ENCODE assay signal across 9 cellular contexts in genomic region chr14:20632448-20632830, GRCh38. TPM values are rescaled to one million over a fixed set of nuclear protein-coding genes. Genes with fewer than 3 reads are reported as not detected.
DNase-seq lines count a peak whose midpoint lies in the region; ATAC-seq, FAIRE-seq and TF ChIP-seq lines count a peak whose summit lies in the region.
"Had no signal": no experiment of that assay in that cellular context is flagged by ENCODE, and none has a peak within 500 bp of the region (broad histone marks: within the 10 kb centered on the region; RNA-seq: fewer than 3 reads in every experiment).

No MANE protein-coding gene starts in this region.

- DNase-seq in activated naive CD4-positive, alpha-beta T cell treated with Interleukin-2 at 50 U/mL for 16 hours = peak; percentile 28
- DNase-seq in activated naive CD4-positive, alpha-beta T cell (lab: John Stamatoyannopoulos, UW) = no peak
- no peak for DNase-seq in GM12878 (ENCODE audit: low read depth, low spot score)
- DNase-seq in naive B cell = no peak
- no peak for DNase-seq in central memory CD4-positive, alpha-beta T cell
- DNase-seq in ureter (ENCODE audit: low spot score) = no peak

- no TSS peak for BruUV-seq in GM12878 (replicated peaks; lab: Mats Ljungman, UMichigan)

- POLR2A ChIA-PET in GM12878 (lab: Charles Lee) = interaction anchor here (1.2 to 2.1 kb wide), 4 partner anchors 10 to 51 kb away, joined by 3 to 8 read pairs (median 4); no protein-coding TSS in a partner anchor

- TF ChIP-seq RAD21 in GM12878 (IDR thresholded peaks at IDR 0.05; ENCODE audit: insufficient read depth, low read depth, low read length) = no peak

- H3K79me2 ChIP-seq in GM12878 (ENCODE audit: control insufficient read depth, insufficient read depth, low read length) = no peaks in the 10 kb centered on the region

- H3K4me2 ChIP-seq in GM12878 (ENCODE audit: control insufficient read depth, insufficient read depth) = peak overlapping the region; percentile 99

- under 1% methylated on average over 19 of the region's 19 CpGs for WGBS in GM12878 (ENCODE audit: insufficient coverage, insufficient replicate concordance, low lambda C conversion rate, missing lambda C conversion rate)

- TF ChIP-seq POLR2A in GM12878 (IDR thresholded peaks at IDR 0.05; ENCODE audit: low read depth, low read length) = no peak

- peak overlapping the region; percentile 50 to 92 (median 84) for H3K4me3 Mint-ChIP-seq in naive B cell

- H3K9ac ChIP-seq in GM12878 (ENCODE audit: control insufficient read depth, insufficient read depth, low read length) = peak overlapping the region; percentile 51

- no peaks in the 10 kb centered on the region for H3K36me3 ChIP-seq in GM12878 (ENCODE audit: control insufficient read depth in 2 of 2, insufficient read depth in 2 of 2, low read length in 1 of 2)

- peaks cover 7% of the 10 kb centered on the region; the same call in 1 of the 2 replicates for H3K4me1 ChIP-seq in GM12878 (ENCODE audit: control insufficient read depth, insufficient read depth, low read length)

- peak overlapping the region in 4 of 6 donors; percentile 90 to 97 (median 96) for H3K27ac Mint-ChIP-seq in naive B cell

- peaks cover 37 to 56% (median 43%) of the 10 kb centered on the region in 3 donors for H3K4me1 Mint-ChIP-seq in naive B cell

- peak overlapping the region; percentile 88; the same call in 1 of the 2 replicates for H3K4me3 ChIP-seq in GM12878

- no peak overlapping the region for H3K27ac ChIP-seq in GM12878 (ENCODE audit: control insufficient read depth, insufficient read depth)

- H4K20me1 ChIP-seq in GM12878 (ENCODE audit: control insufficient read depth, insufficient read depth) = no peaks in the 10 kb centered on the region

- peaks cover 0 to 2% of the 10 kb centered on the region in 2 experiments; a peak in 1 of 4 replicates for H3K27me3 ChIP-seq in GM12878 (replicated peaks in 1 of 2; ENCODE audit: control insufficient read depth in 2 of 2, insufficient read depth in 2 of 2, low read length in 1 of 2)

- no peak for TF ChIP-seq CTCF in GM12878 (IDR thresholded peaks at IDR 0.05 in 2 of 3, conservative IDR thresholded peaks at IDR 0.05 in 1 of 3; ENCODE audit: control insufficient read depth in 2 of 3, extremely low read depth in 1 of 3, insufficient read depth in 1 of 3, low read depth in 3 of 3, low read length in 3 of 3)

- H3K9me3 Mint-ChIP-seq in naive B cell = peaks cover 0 to 15% (median 5%) of the 10 kb centered on the region in 7 donors

- SMC1A ChIA-PET in GM12878 (lab: Charles Lee; ENCODE audit: uncharacterized antibody, unreplicated experiment) = interaction anchor here (0.9 to 5.2 kb wide), 11 partner anchors 10 to 305 kb away, joined by 3 to 49 read pairs (median 9); partner anchors contain the start of gene RNASE4

- intact Hi-C loops in GM12878 (cut with micrococcal nuclease; ENCODE audit: unreplicated experiment) = loop anchor here (2.0 kb wide), 1 partner anchor 30 kb away; no protein-coding TSS in a partner anchor

- RAD21 ChIA-PET in GM12878 (lab: Charles Lee; ENCODE audit: unreplicated experiment) = interaction anchor here (1.0 to 3.1 kb wide), 8 partner anchors 19 to 289 kb away, joined by 3 to 38 read pairs (median 4); partner anchors contain the start of genes PARP2 and RNASE4

- peaks cover 0 to 76% (median 57%) of the 10 kb centered on the region in 3 donors for H3K27me3 Mint-ChIP-seq in naive B cell

- TF ChIP-seq EP300 in GM12878 (IDR thresholded peaks at IDR 0.05; ENCODE audit: borderline replicate concordance in 1 of 2, control insufficient read depth in 1 of 2, low read depth in 2 of 2, low read length in 2 of 2) = no peak

- peak; percentile 25 for ATAC-seq in HG03439 (IDR thresholded peaks at IDR 0.05; ENCODE audit: unreplicated experiment)
- ATAC-seq in GM12878 = peak; percentile 57
- ATAC-seq in naive B cell (ENCODE audit: low read depth in 2 of 2) = peak; percentile 8 to 15
- no peak for ATAC-seq in GM19324 (IDR thresholded peaks at IDR 0.05; ENCODE audit: low FRiP score, unreplicated experiment)

- CTCF ChIA-PET in GM12878 (lab: Yijun Ruan, JAX) = interaction anchor here (1.0 to 3.7 kb wide), 8 partner anchors 16 to 58 kb away, joined by 3 to 19 read pairs (median 8); partner anchors contain the start of gene RNASE4

- in situ Hi-C loops in GM12878 (cut with MboI) = loop anchor here (5.0 kb wide), 1 partner anchor 50 kb away; the partner anchor contains the start of gene RNASE4

- H3K36me3 Mint-ChIP-seq in naive B cell = no peaks in the 10 kb centered on the region

- H3K9me3 ChIP-seq in GM12878 (replicated peaks; ENCODE audit: control insufficient read depth, insufficient read depth, low read length) = no peaks in the 10 kb centered on the region

- FAIRE-seq in GM12878 (lab: Jason Lieb, UNC) = no peak

- peak overlapping the region; percentile 25 for H2AFZ ChIP-seq in GM12878 (ENCODE audit: control insufficient read depth, low read depth, low read length)

RNA-seq across cellular contexts. Expression of gene OR6S1, which starts 9.1 kb away (rescaled TPM):
- total RNA-seq in GM12878 (2013; cell fraction: nucleolus; rRNA removed) = 12.5 and 19.1 TPM in 2 replicates
- 0.62 and 0.76 TPM in 2 replicates for total RNA-seq in GM12878 (2014; rRNA removed)
- total RNA-seq in GM12878 (2014; rRNA removed; fragmentation: Illumina TruSeq; extraction: Trizol) = 0.64 and 0.67 TPM in 2 replicates
- 0.51 and 0.66 TPM in 2 replicates for total RNA-seq in GM12878 (2021)
- polyA plus RNA-seq in GM12878 (2011; ENCODE audit: low read depth) = 0.66 TPM
- polyA plus RNA-seq in GM12878 (2011; rRNA removed) = 0.09 and 0.24 TPM in 2 replicates
- polyA plus RNA-seq in GM12878 (2011; cell fraction: cytosol; rRNA removed) = 0.12 and 0.24 TPM in 2 replicates
- 0.70 and 1.1 TPM in 2 replicates for polyA plus RNA-seq in GM12878 (2011; cell fraction: nucleus; rRNA removed)
- polyA plus RNA-seq in GM12878 (2012) = 0.16 and 0.27 TPM in 2 replicates
- polyA plus RNA-seq in GM12878 (2014; fragmentation: Illumina TruSeq; extraction: Trizol) = 0.22 TPM in 1 of 2 replicates, not detected in the other
- polyA plus RNA-seq in GM12878 (2014; fragmentation: Nextera tagmentation; extraction: Ambion mirVana) = not detected
- 0.35 and 0.42 TPM in 2 replicates for polyA plus RNA-seq in GM12878 (2014; rRNA removed)
- not detected for polyA plus RNA-seq in GM12878 (2016; fragmentation: Nextera tagmentation; extraction: Ambion mirVana)
- polyA minus RNA-seq in GM12878 (2011; rRNA and poly(A)+ RNA removed) = 0.80 TPM in 1 of 2 replicates, not detected in the other
- polyA minus RNA-seq in GM12878 (2011; cell fraction: cytosol; rRNA and poly(A)+ RNA removed) = not detected in 2 replicates
- polyA minus RNA-seq in GM12878 (2011; cell fraction: nucleus; rRNA and poly(A)+ RNA removed) = 0.48 and 0.86 TPM in 2 replicates
- not detected for polyA plus RNA-seq in naive B cell (ENCODE audit: low read depth in 6 of 6)
- not detected for total RNA-seq in ureter
- total RNA-seq: subcutaneous adipose tissue had no signal

RNA-seq across cellular contexts. Expression of gene RNASE12, which starts 41.3 kb away (rescaled TPM):
- total RNA-seq in GM12878 (2013; cell fraction: nucleolus; rRNA removed) = not detected in 2 replicates
- not detected in 2 replicates for total RNA-seq in GM12878 (2014; rRNA removed)
- not detected in 2 replicates for total RNA-seq in GM12878 (2014; rRNA removed; fragmentation: Illumina TruSeq; extraction: Trizol)
- not detected in 2 replicates for total RNA-seq in GM12878 (2021)
- not detected for polyA plus RNA-seq in GM12878 (2011; ENCODE audit: low read depth)
- polyA plus RNA-seq in GM12878 (2011; rRNA removed) = not detected in 2 replicates
- polyA plus RNA-seq in GM12878 (2011; cell fraction: cytosol; rRNA removed) = not detected in 2 replicates
- not detected in 2 replicates for polyA plus RNA-seq in GM12878 (2011; cell fraction: nucleus; rRNA removed)
- polyA plus RNA-seq in GM12878 (2012) = not detected in 2 replicates
- polyA plus RNA-seq in GM12878 (2014; fragmentation: Illumina TruSeq; extraction: Trizol) = not detected in 2 replicates
- polyA plus RNA-seq in GM12878 (2014; fragmentation: Nextera tagmentation; extraction: Ambion mirVana) = not detected
- not detected in 2 replicates for polyA plus RNA-seq in GM12878 (2014; rRNA removed)
- polyA plus RNA-seq in GM12878 (2016; fragmentation: Nextera tagmentation; extraction: Ambion mirVana) = not detected
- not detected in 2 replicates for polyA minus RNA-seq in GM12878 (2011; rRNA and poly(A)+ RNA removed)
- not detected in 2 replicates for polyA minus RNA-seq in GM12878 (2011; cell fraction: cytosol; rRNA and poly(A)+ RNA removed)
- not detected in 2 replicates for polyA minus RNA-seq in GM12878 (2011; cell fraction: nucleus; rRNA and poly(A)+ RNA removed)
- not detected for polyA plus RNA-seq in naive B cell (ENCODE audit: low read depth in 6 of 6)
- not detected for total RNA-seq in ureter
- total RNA-seq: subcutaneous adipose tissue had no signal

RNA-seq across cellular contexts. Expression of gene RNASE11, which starts 44.6 kb away (rescaled TPM):
- not detected in 2 replicates for total RNA-seq in GM12878 (2013; cell fraction: nucleolus; rRNA removed)
- total RNA-seq in GM12878 (2014; rRNA removed) (not detected in 2 replicates), GM12878 (2014; rRNA removed; fragmentation: Illumina TruSeq; extraction: Trizol) (not detected in 2 replicates), GM12878 (2021) (not detected in 2 replicates), ureter (not detected)
- not detected for polyA plus RNA-seq in GM12878 (2011; ENCODE audit: low read depth)
- polyA plus RNA-seq in GM12878 (2011; rRNA removed) (not detected in 2 replicates), GM12878 (2014; fragmentation: Illumina TruSeq; extraction: Trizol) (not detected in 2 replicates), GM12878 (2014; fragmentation: Nextera tagmentation; extraction: Ambion mirVana) (not detected), GM12878 (2014; rRNA removed) (not detected in 2 replicates), GM12878 (2016; fragmentation: Nextera tagmentation; extraction: Ambion mirVana) (not detected), naive B cell (ENCODE audit: low read depth in 6 of 6) (not detected)
- polyA plus RNA-seq in GM12878 (2011; cell fraction: cytosol; rRNA removed) = not detected in 2 replicates
- not detected in 2 replicates for polyA plus RNA-seq in GM12878 (2011; cell fraction: nucleus; rRNA removed)
- polyA plus RNA-seq in GM12878 (2012) = not detected in 2 replicates
- polyA minus RNA-seq in GM12878 (2011; rRNA and poly(A)+ RNA removed) = not detected in 2 replicates
- not detected in 2 replicates for polyA minus RNA-seq in GM12878 (2011; cell fraction: cytosol; rRNA and poly(A)+ RNA removed)
- not detected in 2 replicates for polyA minus RNA-seq in GM12878 (2011; cell fraction: nucleus; rRNA and poly(A)+ RNA removed)
- total RNA-seq: subcutaneous adipose tissue had no signal

RNA-seq across cellular contexts. Expression of gene RNASE4, which starts 51.9 kb away (rescaled TPM):
- 1.3 and 2.4 TPM in 2 replicates for total RNA-seq in GM12878 (2013; cell fraction: nucleolus; rRNA removed)
- total RNA-seq in GM12878 (2014; rRNA removed) = 1.1 and 2.0 TPM in 2 replicates
- 1.3 and 1.6 TPM in 2 replicates for total RNA-seq in GM12878 (2014; rRNA removed; fragmentation: Illumina TruSeq; extraction: Trizol)
- 0.29 and 1.1 TPM in 2 replicates for total RNA-seq in GM12878 (2021)
- polyA plus RNA-seq in GM12878 (2011; ENCODE audit: low read depth) = 1.0 TPM
- polyA plus RNA-seq in GM12878 (2011; rRNA removed) = 0.87 and 1.1 TPM in 2 replicates
- polyA plus RNA-seq in GM12878 (2011; cell fraction: cytosol; rRNA removed) = 1.1 and 1.5 TPM in 2 replicates
- polyA plus RNA-seq in GM12878 (2011; cell fraction: nucleus; rRNA removed) = 0.60 and 1.4 TPM in 2 replicates
- polyA plus RNA-seq in GM12878 (2012) = 1.2 and 1.5 TPM in 2 replicates
- polyA plus RNA-seq in GM12878 (2014; fragmentation: Illumina TruSeq; extraction: Trizol) = 0.29 and 1.3 TPM in 2 replicates
- 1 to 10 TPM; 1.2 to 2.6 TPM for polyA plus RNA-seq in GM12878 (2014; fragmentation: Nextera tagmentation; extraction: Ambion mirVana)
- polyA plus RNA-seq in GM12878 (2014; rRNA removed) = 1.0 and 1.9 TPM in 2 replicates
- 1 to 10 TPM; 1.4 to 1.9 TPM for polyA plus RNA-seq in GM12878 (2016; fragmentation: Nextera tagmentation; extraction: Ambion mirVana)
- polyA minus RNA-seq in GM12878 (2011; rRNA and poly(A)+ RNA removed) = 1.7 and 1.8 TPM in 2 replicates
- polyA minus RNA-seq in GM12878 (2011; cell fraction: cytosol; rRNA and poly(A)+ RNA removed) = not detected in 2 replicates
- polyA minus RNA-seq in GM12878 (2011; cell fraction: nucleus; rRNA and poly(A)+ RNA removed) = 0.36 and 0.48 TPM in 2 replicates
- under 1 TPM in 5 of 6 donors, not detected in 1; 0.18 to 0.61 (median 0.34) TPM for polyA plus RNA-seq in naive B cell (ENCODE audit: low read depth in 6 of 6)
- 26.5 TPM for total RNA-seq in ureter

RNA-seq across cellular contexts. Expression of gene ANG, which starts 56.1 kb away (rescaled TPM):
- 1.6 and 2.6 TPM in 2 replicates for total RNA-seq in GM12878 (2013; cell fraction: nucleolus; rRNA removed)
- 2.1 TPM in 2 replicates for total RNA-seq in GM12878 (2014; rRNA removed)
- total RNA-seq in GM12878 (2014; rRNA removed; fragmentation: Illumina TruSeq; extraction: Trizol) = 1.8 and 1.9 TPM in 2 replicates
- total RNA-seq in GM12878 (2021) = 1.8 and 2.6 TPM in 2 replicates
- polyA plus RNA-seq in GM12878 (2011; ENCODE audit: low read depth) = 2.6 TPM
- polyA plus RNA-seq in GM12878 (2011; rRNA removed) = 1.0 and 1.1 TPM in 2 replicates
- polyA plus RNA-seq in GM12878 (2011; cell fraction: cytosol; rRNA removed) = 1.3 and 1.9 TPM in 2 replicates
- polyA plus RNA-seq in GM12878 (2011; cell fraction: nucleus; rRNA removed) = 0.57 and 0.76 TPM in 2 replicates
- 1.8 and 2.2 TPM in 2 replicates for polyA plus RNA-seq in GM12878 (2012)
- polyA plus RNA-seq in GM12878 (2014; fragmentation: Illumina TruSeq; extraction: Trizol) = 2.7 and 3.2 TPM in 2 replicates
- 1 to 10 TPM; 2.9 to 5.9 TPM for polyA plus RNA-seq in GM12878 (2014; fragmentation: Nextera tagmentation; extraction: Ambion mirVana)
- polyA plus RNA-seq in GM12878 (2014; rRNA removed) = 2.2 and 2.3 TPM in 2 replicates
- polyA plus RNA-seq in GM12878 (2016; fragmentation: Nextera tagmentation; extraction: Ambion mirVana) = 1 to 10 TPM; 1.9 to 2.0 TPM
- 0.82 and 1.5 TPM in 2 replicates for polyA minus RNA-seq in GM12878 (2011; rRNA and poly(A)+ RNA removed)
- polyA minus RNA-seq in GM12878 (2011; cell fraction: cytosol; rRNA and poly(A)+ RNA removed) = not detected in 2 replicates
- polyA minus RNA-seq in GM12878 (2011; cell fraction: nucleus; rRNA and poly(A)+ RNA removed) = not detected in 2 replicates
- under 1 TPM in 3 of 6 donors, not detected in 3; 0.53 to 0.63 (median 0.57) TPM for polyA plus RNA-seq in naive B cell (ENCODE audit: low read depth in 6 of 6)
- 5.5 TPM for total RNA-seq in ureter
